Comparison of ENCODE assay signal across 10 cellular contexts in genomic region chr11:7814897-7815296, GRCh38. TPM values are rescaled to one million over a fixed set of nuclear protein-coding genes. Genes with fewer than 3 reads are reported as not detected.
"Had no signal": no experiment of that assay in that cellular context is flagged by ENCODE, and none has a peak within 500 bp of the region (broad histone marks: within the 10 kb centered on the region; RNA-seq: fewer than 3 reads in every experiment).

No MANE protein-coding gene starts in this region.

RNA-seq across cellular contexts. Expression of gene OR5P3, which starts 15.7 kb away (rescaled TPM):
- total RNA-seq: OCI-LY7, PC-3, Peyer's patch, Right ventricle myocardium inferior, Right ventricle myocardium superior, RPMI7951, SJCRH30, SK-MEL-5, T-cell had no signal
- polyA plus RNA-seq: SK-N-SH had no signal

RNA-seq across cellular contexts. Expression of gene OR5P2, which starts 18.2 kb away (rescaled TPM):
- total RNA-seq: OCI-LY7, PC-3, Peyer's patch, Right ventricle myocardium inferior, Right ventricle myocardium superior, RPMI7951, SJCRH30, SK-MEL-5, T-cell had no signal
- polyA plus RNA-seq: SK-N-SH had no signal
